In the genomic region with DNA sequence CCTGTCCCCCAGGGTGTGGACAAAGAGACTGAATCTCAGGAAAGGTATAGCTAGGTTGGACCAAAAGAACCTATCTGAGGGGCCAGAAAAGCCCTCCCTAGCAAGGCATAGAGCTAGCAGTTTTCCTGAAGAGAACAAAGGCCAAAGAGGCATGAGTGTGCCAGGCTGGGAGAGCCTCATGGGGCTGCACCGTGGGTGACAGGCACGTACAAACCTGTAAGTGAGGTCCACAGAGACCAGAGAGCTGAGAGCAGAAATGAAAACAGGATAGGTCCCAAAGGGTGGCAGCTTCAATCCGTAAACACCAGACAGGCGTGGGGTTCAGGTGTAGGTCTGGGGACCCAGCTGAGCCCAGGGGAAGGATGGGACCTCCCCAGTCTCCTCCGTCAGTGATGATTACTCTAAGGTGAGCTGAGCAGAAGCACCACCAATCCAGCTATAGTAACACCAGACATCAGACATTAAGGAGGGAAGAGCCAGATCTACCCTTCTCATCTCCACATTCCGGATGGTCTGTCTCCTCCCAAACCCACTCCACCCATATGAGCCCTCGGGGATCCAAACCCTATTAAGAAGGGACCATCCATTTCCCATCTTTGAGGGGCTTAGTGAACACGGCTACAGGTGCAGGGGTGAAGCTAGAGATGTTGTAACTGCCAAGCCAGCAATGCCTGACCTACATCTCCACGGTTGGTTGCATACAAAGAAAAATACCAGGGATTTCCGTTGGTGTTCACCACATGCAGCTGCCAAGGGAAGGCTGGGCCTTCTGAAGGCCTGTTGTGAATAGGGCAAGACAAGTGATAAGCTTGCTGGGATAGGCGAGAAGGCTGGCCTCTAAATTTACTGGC, we compare ENCODE assay signal across 8 cellular contexts. TPM values are rescaled to one million over a fixed set of nuclear protein-coding genes. Genes with fewer than 3 reads are reported as not detected.
DNase-seq lines count a peak whose midpoint lies in the region; ATAC-seq and TF ChIP-seq lines count a peak whose summit lies in the region.

No MANE protein-coding gene starts in this region.

- POLR2A ChIA-PET in activated B cell treated with CpG ODN at 0.5 μM for 24 hours (lab: Charles Lee): interaction anchor here (0.5 to 4.5 kb wide), 11 partner anchors 9 to 914 kb away, joined by 3 to 51 read pairs (median 5); partner anchors contain the start of gene BCL2L1

- no peak for TF ChIP-seq POLR2A in GM18505 (IDR thresholded peaks at IDR 0.05; ENCODE audit: borderline replicate concordance, extremely low read depth, insufficient read depth, insufficient read length)

- H3K9me3 Mint-ChIP-seq in activated B cell treated with CpG ODN at 0.5 μM for 24 hours: no peaks in the 10 kb centered on the region
- peaks cover 3% of the 10 kb centered on the region for H3K9me3 Mint-ChIP-seq in natural killer cell treated with Interleukin-12 subunit alpha and Interleukin-12 subunit beta and Interleukin-15 and Interleukin-18, amount 100 ng/mL, for 72 hours

- H3K4me1 Mint-ChIP-seq in activated B cell treated with CpG ODN at 0.5 μM for 24 hours: peaks cover 59% of the 10 kb centered on the region
- peaks cover 80 to 84% of the 10 kb centered on the region in 2 donors for H3K4me1 Mint-ChIP-seq in natural killer cell treated with Interleukin-12 subunit alpha and Interleukin-12 subunit beta and Interleukin-15 and Interleukin-18, amount 100 ng/mL, for 72 hours (ENCODE audit: low read depth in 2 of 2)

- no peaks in the 10 kb centered on the region for H3K27me3 Mint-ChIP-seq in activated B cell treated with CpG ODN at 0.5 μM for 24 hours
- no peaks in the 10 kb centered on the region for H3K27me3 Mint-ChIP-seq in natural killer cell treated with Interleukin-12 subunit alpha and Interleukin-12 subunit beta and Interleukin-15 and Interleukin-18, amount 100 ng/mL, for 72 hours

- CTCF ChIA-PET in activated B cell treated with CpG ODN at 0.5 μM for 24 hours (lab: Charles Lee): interaction anchor here (1.0 to 3.7 kb wide), 8 partner anchors 9 to 72 kb away, joined by 3 to 34 read pairs (median 4); partner anchors contain the start of gene BCL2L1

- peak overlapping the region; percentile 68 for H3K4me3 Mint-ChIP-seq in activated B cell treated with CpG ODN at 0.5 μM for 24 hours
- H3K4me3 Mint-ChIP-seq in natural killer cell treated with Interleukin-12 subunit alpha and Interleukin-12 subunit beta and Interleukin-15 and Interleukin-18, amount 100 ng/mL, for 72 hours: peak overlapping the region; percentile 57

- intact Hi-C loops in activated B cell treated with CpG ODN at 0.5 μM for 24 hours (cut with micrococcal nuclease): loop anchor here (1.0 to 2.0 kb wide), 4 partner anchors 9 to 39 kb away; no protein-coding TSS in a partner anchor

- TF ChIP-seq CTCF in activated B cell treated with CpG ODN at 0.5 μM for 24 hours (IDR thresholded peaks at IDR 0.05): no peak

- ATAC-seq in GM18505 (IDR thresholded peaks at IDR 0.05; ENCODE audit: unreplicated experiment) (peak; percentile 44), HG02763 (IDR thresholded peaks at IDR 0.05; ENCODE audit: unreplicated experiment) (peak; percentile 41), activated B cell treated with CpG ODN at 0.5 μM for 24 hours (ENCODE audit: low read depth) (peak; percentile 79), GM19328 (IDR thresholded peaks at IDR 0.05; ENCODE audit: unreplicated experiment) (no peak)
- ATAC-seq in natural killer cell treated with Interleukin-12 subunit alpha and Interleukin-12 subunit beta and Interleukin-15 and Interleukin-18, amount 100 ng/mL, for 72 hours: peak; percentile 76 to 81

- H3K27ac Mint-ChIP-seq in activated B cell treated with CpG ODN at 0.5 μM for 24 hours: peak overlapping the region; percentile 83
- H3K27ac Mint-ChIP-seq in natural killer cell treated with Interleukin-12 subunit alpha and Interleukin-12 subunit beta and Interleukin-15 and Interleukin-18, amount 100 ng/mL, for 72 hours: peak overlapping the region; percentile 99 to 100

- no peak for DNase-seq in activated B cell treated with CpG ODN at 0.5 μM for 24 hours
- DNase-seq in natural killer cell treated with Interleukin-12 subunit alpha and Interleukin-12 subunit beta and Interleukin-15 and Interleukin-18, amount 100 ng/mL, for 72 hours (ENCODE audit: low spot score): no peak
- DNase-seq in DMS 273 (lab: John Stamatoyannopoulos, UW; ENCODE audit: unreplicated experiment): no peak
- DNase-seq in NCI-H128 (lab: John Stamatoyannopoulos, UW; ENCODE audit: unreplicated experiment): no peak
- DNase-seq in activated CD8-positive, alpha-beta memory T cell treated with anti-CD3 and anti-CD28 coated beads, Interleukin-2, amount 50 U/mL, for 48 hours: no peak

- H3K36me3 Mint-ChIP-seq in activated B cell treated with CpG ODN at 0.5 μM for 24 hours (ENCODE audit: low read depth): peaks cover 55% of the 10 kb centered on the region
- H3K36me3 Mint-ChIP-seq in natural killer cell treated with Interleukin-12 subunit alpha and Interleukin-12 subunit beta and Interleukin-15 and Interleukin-18, amount 100 ng/mL, for 72 hours: peaks cover 47% of the 10 kb centered on the region

RNA-seq across cellular contexts. Expression of gene BCL2L1, which starts 38.3 kb away (rescaled TPM):
- 53.4 and 60.4 TPM in 2 replicates for total RNA-seq in activated B cell treated with CpG ODN at 0.5 μM for 24 hours
- total RNA-seq in natural killer cell treated with Interleukin-12 subunit alpha and Interleukin-12 subunit beta and Interleukin-15 and Interleukin-18, amount 100 ng/mL, for 72 hours: 100 to 1,000 TPM; 140 to 325 TPM

RNA-seq across cellular contexts. Expression of gene COX4I2, which starts 46.7 kb away (rescaled TPM):
- total RNA-seq in activated B cell treated with CpG ODN at 0.5 μM for 24 hours: not detected in 2 replicates
- total RNA-seq in natural killer cell treated with Interleukin-12 subunit alpha and Interleukin-12 subunit beta and Interleukin-15 and Interleukin-18, amount 100 ng/mL, for 72 hours: not detected

RNA-seq across cellular contexts. Expression of gene TPX2, which starts 54.7 kb away (rescaled TPM):
- 2.2 and 2.8 TPM in 2 replicates for total RNA-seq in activated B cell treated with CpG ODN at 0.5 μM for 24 hours
- 100 to 1,000 TPM in 1 of 2 donors, 10 to 100 TPM in 1; 51.8 to 102 TPM for total RNA-seq in natural killer cell treated with Interleukin-12 subunit alpha and Interleukin-12 subunit beta and Interleukin-15 and Interleukin-18, amount 100 ng/mL, for 72 hours

Comparison
In these comparisons a context has a peak if more than half of its experiments do, and no peak if none do; other contexts are left out.
1. RNA of gene TPX2, which starts 54.7 kb away (total RNA-seq): 51.8 to 102 TPM in natural killer cell treated with Interleukin-12 subunit alpha and Interleukin-12 subunit beta and Interleukin-15 and Interleukin-18, amount 100 ng/mL, for 72 hours; 2.2 to 2.8 TPM in activated B cell treated with CpG ODN at 0.5 μM for 24 hours; every median in the first group is over 10 times any median in the second.